In genomic region chr10:12348870-12349627, GRCh38 we compare ENCODE assay signal across 8 cellular contexts. TPM values are rescaled to one million over a fixed set of nuclear protein-coding genes. Genes with fewer than 3 reads are reported as not detected.
DNase-seq lines count a peak whose midpoint lies in the region; ATAC-seq, FAIRE-seq and TF ChIP-seq lines count a peak whose summit lies in the region.

TSS of gene CAMK1D (plus strand) at chr10:12349547.

- H3K4me3 Mint-ChIP-seq in Calu3 (ENCODE audit: low read depth, unreplicated experiment), result peak within 1 kb of the TSS; percentile 80
- H3K4me3 Mint-ChIP-seq in activated naive CD4-positive, alpha-beta T cell treated with anti-CD3 and anti-CD28 coated beads, Interleukin-2, amount 50 U/mL, for 24 hours, result peak within 1 kb of the TSS; percentile 95

- H3K9me3 ChIP-seq in SK-N-SH, result no peaks in the 10 kb centered on the region
- no peaks in the 10 kb centered on the region for H3K9me3 ChIP-seq in pancreas
- H3K9me3 ChIP-seq in tibial nerve, result no peaks in the 10 kb centered on the region

- H3F3A ChIP-seq in SK-N-SH (replicated peaks; ENCODE audit: insufficient read depth), result peaks cover 16% of the 10 kb centered on the region

- FAIRE-seq in HTR-8/SVneo (lab: Jason Lieb, UNC), result no peak
- FAIRE-seq in pancreas (lab: Jason Lieb, UNC), result no peak

- BruUV-seq in Calu3 (replicated peaks; lab: Mats Ljungman, UMichigan), result no TSS peak

- peak within 1 kb of the TSS in 1 of 2 experiments; percentile 64; a peak in 2 of 4 replicates for H3K27ac ChIP-seq in SK-N-SH (ENCODE audit: low read depth in 2 of 2, low read length in 1 of 2)
- peak within 1 kb of the TSS; percentile 85 to 89 (median 86) for H3K27ac ChIP-seq in pancreas
- H3K27ac ChIP-seq in tibial nerve, result peak within 1 kb of the TSS; percentile 78 to 93 (median 89)

- peak within 1 kb of the TSS; percentile 92 for H3K4me2 ChIP-seq in SK-N-SH

- H3K4me1 ChIP-seq in SK-N-SH (ENCODE audit: control insufficient read depth in 1 of 2, insufficient read depth in 2 of 2, low read depth in 1 of 2, low read length in 1 of 2) (peaks cover 0 to 10% of the 10 kb centered on the region in 2 experiments; a peak in 1 of 4 replicates), pancreas (peaks cover 18 to 26% (median 25%) of the 10 kb centered on the region in 3 donors), tibial nerve (peaks cover 0 to 38% (median 12%) of the 10 kb centered on the region in 4 donors)

- H3K9me2 ChIP-seq in SK-N-SH, result no peaks in the 10 kb centered on the region

- TF ChIP-seq EP300 in SK-N-SH (IDR thresholded peaks at IDR 0.05; ENCODE audit: borderline replicate concordance in 1 of 2, low read depth in 1 of 2, low read length in 1 of 2), result 0 out of 4 replicates have a peak, but pooled peaks of 1 of the 2 experiments have one; percentile 7
- TF ChIP-seq EP300 in tibial nerve (IDR thresholded peaks at IDR 0.05), result peak in 1 of 2 donors; percentile 54

- peak within 1 kb of the TSS; percentile 68 to 86 for H3K4me3 ChIP-seq in SK-N-SH (ENCODE audit: low read depth in 2 of 2, low read length in 1 of 2)
- peak within 1 kb of the TSS; percentile 69 to 95 (median 84) for H3K4me3 ChIP-seq in pancreas
- peak within 1 kb of the TSS; percentile 58 to 91 (median 88) for H3K4me3 ChIP-seq in tibial nerve

- H3K9ac ChIP-seq in SK-N-SH, result peak within 1 kb of the TSS; percentile 67

- H3K36me3 ChIP-seq in SK-N-SH (replicated peaks in 1 of 2; ENCODE audit: control insufficient read depth in 1 of 2, insufficient read depth in 2 of 2, low read length in 1 of 2) (no peaks in the 10 kb centered on the region), pancreas (no peaks in the 10 kb centered on the region), tibial nerve (no peaks in the 10 kb centered on the region)

- peaks cover 14% of the 10 kb centered on the region for H3K36me3 Mint-ChIP-seq in Calu3 (ENCODE audit: insufficient read depth, unreplicated experiment)
- H3K36me3 Mint-ChIP-seq in activated naive CD4-positive, alpha-beta T cell treated with anti-CD3 and anti-CD28 coated beads, Interleukin-2, amount 50 U/mL, for 24 hours, result no peaks in the 10 kb centered on the region

- POLR2A ChIA-PET in SK-N-SH (lab: Yijun Ruan, JAX), result no interaction called here

- H3K9me3 Mint-ChIP-seq in Calu3 (ENCODE audit: low read depth, unreplicated experiment), result no peaks in the 10 kb centered on the region
- H3K9me3 Mint-ChIP-seq in activated naive CD4-positive, alpha-beta T cell treated with anti-CD3 and anti-CD28 coated beads, Interleukin-2, amount 50 U/mL, for 24 hours, result no peaks in the 10 kb centered on the region

- H4K20me1 ChIP-seq in SK-N-SH (ENCODE audit: insufficient read depth), result 0 out of 2 replicates have a peak, but pooled peaks cover 3% of the 10 kb centered on the region

- WGBS in SK-N-SH (ENCODE audit: low lambda C conversion rate), result 0% methylated on average over 28 of the region's 95 CpGs
- 0 to 1% methylated on average over 46 to 95 of the region's 95 CpGs for WGBS in pancreas, 2 donors
- WGBS in tibial nerve, 2 donors, result 0 to 2% methylated on average over 36 to 38 of the region's 95 CpGs

- TF ChIP-seq RAD21 in SK-N-SH (IDR thresholded peaks at IDR 0.05; ENCODE audit: low read length), result no peak

- peak within 1 kb of the TSS; percentile 67 for H2AFZ ChIP-seq in SK-N-SH (ENCODE audit: low read depth)

- ATAC-seq in GM19468 (IDR thresholded peaks at IDR 0.05; ENCODE audit: extremely low read depth, unreplicated experiment) (peak; percentile 21), pancreas (peak; percentile 57 to 73 (median 64))

- TF ChIP-seq CTCF in Calu3 (IDR thresholded peaks at IDR 0.05; ENCODE audit: unreplicated experiment) (no peak), SK-N-SH (IDR thresholded peaks at IDR 0.05) (peak; percentile 39), pancreas (IDR thresholded peaks at IDR 0.05) (no peak), tibial nerve (IDR thresholded peaks at IDR 0.05) (peak in 4 of 5 experiments; percentile 36 to 71 (median 52))

- peaks cover 69% of the 10 kb centered on the region for H3K27me3 Mint-ChIP-seq in Calu3 (ENCODE audit: unreplicated experiment)
- H3K27me3 Mint-ChIP-seq in activated naive CD4-positive, alpha-beta T cell treated with anti-CD3 and anti-CD28 coated beads, Interleukin-2, amount 50 U/mL, for 24 hours, result no peaks in the 10 kb centered on the region

- H3K27me3 ChIP-seq in SK-N-SH (ENCODE audit: insufficient read depth) (no peaks in the 10 kb centered on the region), pancreas (no peaks in the 10 kb centered on the region), tibial nerve (no peaks in the 10 kb centered on the region)

- no peaks in the 10 kb centered on the region for H3K79me2 ChIP-seq in SK-N-SH (ENCODE audit: insufficient read depth)

- peak in 1 of 2 donors; percentile 49 for TF ChIP-seq POLR2A in tibial nerve (IDR thresholded peaks at IDR 0.05)

- DNase-seq in Calu3 (peak; percentile 56), HTR-8/SVneo (ENCODE audit: insufficient read length, low spot score) (peak; percentile 48), SK-N-SH (peak; percentile 93), head of caudate nucleus (peak; percentile 33 to 81 (median 69)), pancreas (peak; percentile 84 to 93 (median 90)), tibial nerve (ENCODE audit: low spot score in 2 of 2) (peak; percentile 49 to 57)

- no peak within 1 kb of the TSS for H3K27ac Mint-ChIP-seq in Calu3 (ENCODE audit: unreplicated experiment)
- H3K27ac Mint-ChIP-seq in activated naive CD4-positive, alpha-beta T cell treated with anti-CD3 and anti-CD28 coated beads, Interleukin-2, amount 50 U/mL, for 24 hours, result peak within 1 kb of the TSS; percentile 97

- intact Hi-C loops in Calu3 (cut with micrococcal nuclease; ENCODE audit: unreplicated experiment), result loop anchor here (5.0 to 10.0 kb wide), 2 partner anchors 66 to 87 kb away; no protein-coding TSS in a partner anchor
- intact Hi-C loops in head of caudate nucleus (cut with DNase I), result no loop called here
- intact Hi-C loops in pancreas (cut with DNase I), result loop anchor here in 1 of 3 donors (5.0 kb wide), 1 partner anchor 82 kb away; no protein-coding TSS in a partner anchor

- CTCF ChIA-PET in Calu3 (lab: Charles Lee) (interaction anchor here (0.6 to 1.8 kb wide), 4 partner anchors 10 to 1236 kb away, joined by 3 to 4 read pairs (median 3); no protein-coding TSS in a partner anchor), SK-N-SH (lab: Yijun Ruan, JAX) (interaction anchor here (0.6 to 1.6 kb wide), 10 partner anchors 12 to 726 kb away, joined by 3 to 6 read pairs (median 3); no protein-coding TSS in a partner anchor)

- H3K4me1 Mint-ChIP-seq in Calu3 (ENCODE audit: low read depth, unreplicated experiment), result peaks cover 12% of the 10 kb centered on the region
- peaks cover 37% of the 10 kb centered on the region for H3K4me1 Mint-ChIP-seq in activated naive CD4-positive, alpha-beta T cell treated with anti-CD3 and anti-CD28 coated beads, Interleukin-2, amount 50 U/mL, for 24 hours

TF ChIP-seq in SK-N-SH, 30 proteins besides CTCF, POLR2A, EP300 and RAD21:
- TF ChIP-seq TAF1 (IDR thresholded peaks at IDR 0.05; ENCODE audit: borderline replicate concordance, low read depth, low read length), result 0 out of 2 replicates have a peak, but pooled peaks have one; percentile 35
- TF ChIP-seq NFIC (IDR thresholded peaks at IDR 0.05; ENCODE audit: borderline replicate concordance), result no peak
- no peak for TF ChIP-seq TEAD4 (IDR thresholded peaks at IDR 0.05; ENCODE audit: borderline replicate concordance, insufficient read depth)
- no peak for TF ChIP-seq GABPA (IDR thresholded peaks at IDR 0.05; ENCODE audit: low read depth)
- TF ChIP-seq NRF1 (IDR thresholded peaks at IDR 0.05; ENCODE audit: low read depth, low read length), result 0 out of 2 replicates have a peak, but pooled peaks have one; percentile 9
- no peak for TF ChIP-seq JUND (IDR thresholded peaks at IDR 0.05)
- peak; percentile 43 for TF ChIP-seq MAX (IDR thresholded peaks at IDR 0.05; ENCODE audit: low read depth)
- no peak for TF ChIP-seq CHD2 (IDR thresholded peaks at IDR 0.05; ENCODE audit: low read length, partially characterized antibody)
- no peak for TF ChIP-seq PBX3 (IDR thresholded peaks at IDR 0.05)
- TF ChIP-seq POLR2AphosphoS5 (IDR thresholded peaks at IDR 0.05; ENCODE audit: low read depth, low read length), result peak; percentile 58; the same call in 1 of the 2 replicates
- no peak for TF ChIP-seq RFX5 (IDR thresholded peaks at IDR 0.05; ENCODE audit: low read length)
TF ChIP-seq in SK-N-SH: peak in this region for 4.

RNA-seq across cellular contexts. Expression of gene CAMK1D, which starts in this region (rescaled TPM):
- total RNA-seq in Calu3 (2022) (2.6 and 2.7 TPM in 2 replicates), pancreas (10 to 100 TPM; 20.2 to 30.1 (median 24.2) TPM), tibial nerve (10 to 100 TPM in 3 of 4 donors, 1 to 10 TPM in 1; 6.9 to 20.5 (median 17.2) TPM)
- polyA plus RNA-seq in SK-N-SH (2012; rRNA removed) (4.1 TPM in 2 replicates), pancreas (1 to 10 TPM; 2.9 to 6.3 TPM)
- polyA plus RNA-seq in SK-N-SH (2012; cell fraction: cytosol; rRNA removed), result 3.8 and 4.6 TPM in 2 replicates
- polyA plus RNA-seq in SK-N-SH (2012; cell fraction: nucleus; rRNA removed), result 5.2 and 6.1 TPM in 2 replicates

Comparison
In these comparisons a context has a peak if more than half of its experiments do, and no peak if none do; other contexts are left out.
1. CTCF ChIP-seq: peak in SK-N-SH (single experiment) and tibial nerve (4 of 5); none in Calu3 (single experiment) and pancreas (0 of 4).
2. Peak in every context shown above with its lines, with median percentiles within 50 percentile points of each other: DNase-seq and H3K4me3 ChIP-seq.